In genomic region chr2:217316743-217317142, GRCh38 we compare ENCODE assay signal across 11 cellular contexts.
DNase-seq lines count a peak whose midpoint lies in the region; ATAC-seq and TF ChIP-seq lines count a peak whose summit lies in the region.
"Had no signal": no experiment of that assay in that cellular context is flagged by ENCODE, and none has a peak within 500 bp of the region (broad histone marks: within the 10 kb centered on the region; RNA-seq: fewer than 3 reads in every experiment).

No MANE protein-coding gene starts in this region.

- no peak for TF ChIP-seq CTCF in type B pancreatic cell (conservative IDR thresholded peaks at IDR 0.05)

- peaks cover 4% of the 10 kb centered on the region for H3K9me3 Mint-ChIP-seq in type B pancreatic cell

- no peak overlapping the region for H3K4me3 Mint-ChIP-seq in type B pancreatic cell

- DNase-seq in RPMI7951 (ENCODE audit: low read depth) (peak; percentile 56), non-pigmented ciliary epithelial cell (ENCODE audit: low read depth) (peak; percentile 74), NCI-H526 (lab: John Stamatoyannopoulos, UW) (no peak), type B pancreatic cell (ENCODE audit: extremely low spot score, unreplicated experiment) (no peak)
- DNase-seq in activated CD4-positive, alpha-beta T cell treated with anti-CD3 and anti-CD28 coated beads, Interleukin-2, amount 50 U/mL, for 4 hours: no peak
- DNase-seq: cerebellar nuclear complex, islet precursor cell, NCI-H1417 treated with DMSO at 0.1 percent for 48 hours had no signal

- H3K27me3 Mint-ChIP-seq in type B pancreatic cell: no peaks in the 10 kb centered on the region

- H3K36me3 Mint-ChIP-seq in type B pancreatic cell: peaks cover 6% of the 10 kb centered on the region

- no peak overlapping the region for H3K27ac Mint-ChIP-seq in type B pancreatic cell

- ATAC-seq in GM18907 (IDR thresholded peaks at IDR 0.05; ENCODE audit: unreplicated experiment) (peak; percentile 87), HG03135 (IDR thresholded peaks at IDR 0.05; ENCODE audit: unreplicated experiment) (peak; percentile 83), GM21717 (IDR thresholded peaks at IDR 0.05; ENCODE audit: unreplicated experiment) (no peak)

- H3K4me1 Mint-ChIP-seq in type B pancreatic cell (ENCODE audit: unreplicated experiment): peaks cover 9% of the 10 kb centered on the region

Comparison
In these comparisons a context has a peak if more than half of its experiments do, and no peak if none do; other contexts are left out.
1. DNase-seq: peak in RPMI7951 (single experiment) and non-pigmented ciliary epithelial cell (single experiment); none in NCI-H526 (0 of 2), type B pancreatic cell (single experiment) and activated CD4-positive, alpha-beta T cell treated with anti-CD3 and anti-CD28 coated beads, Interleukin-2, amount 50 U/mL, for 4 hours (0 of 2).